ENCODE assay signal across 29 cellular contexts in the genomic region with DNA sequence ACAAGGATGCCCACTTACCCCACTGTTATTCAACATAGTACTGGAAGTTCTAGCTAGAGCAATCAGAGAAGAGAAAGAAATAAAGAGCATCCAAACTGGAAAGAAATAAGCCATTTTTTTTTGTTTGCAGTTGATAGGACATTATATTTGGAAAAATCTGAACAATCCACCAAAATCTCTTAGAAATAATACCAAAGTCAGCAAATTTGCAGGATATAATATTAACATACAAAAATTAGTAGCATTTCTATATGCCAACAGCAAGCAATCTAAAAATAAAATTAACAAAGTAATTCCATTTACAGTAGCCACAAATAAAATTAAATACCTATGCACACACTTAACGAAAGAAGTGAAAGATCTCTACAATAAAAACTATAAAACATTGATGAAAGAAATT.
"Had no signal": no experiment of that assay in that cellular context is flagged by ENCODE, and none has a peak within 500 bp of the region (broad histone marks: within the 10 kb centered on the region; RNA-seq: fewer than 3 reads in every experiment).

No MANE protein-coding gene starts in this region.

- H3K9me3 ChIP-seq: suprapubic skin, testis, thoracic aorta, thyroid gland, tibial artery, tibial nerve, upper lobe of left lung, upper lobe of right lung, uterus, vagina had no signal

- H3K4me1 ChIP-seq: stomach, suprapubic skin, testis, thyroid gland, tibial artery, tibial nerve, transverse colon, upper lobe of left lung, upper lobe of right lung, uterus, vagina had no signal

- H3K4me3 Mint-ChIP-seq: stimulated activated effector memory CD8-positive, alpha-beta T cell treated with anti-CD3 and anti-CD28 coated beads, Interleukin-12 subunit alpha, Interleukin-12 subunit beta, amount 100 ng/mL, for 72 hours; stimulated activated memory B cell treated with anti-CD40 and anti-IgM and Interleukin-4, amounts not matched to agents 10 μg/mL and 1 μg/mL and 100 μg/mL, for 72 hours; stimulated activated naive B cell treated with anti-CD40 and anti-IgM and Interleukin-4, amounts not matched to agents 10 μg/mL and 1 μg/mL and 100 μg/mL, for 72 hours; stimulated activated naive CD8-positive, alpha-beta T cell treated with anti-CD3 and anti-CD28 coated beads, Interleukin-15, amount 100 ng/mL, for 72 hours; stimulated activated naive CD8-positive, alpha-beta T cell treated with anti-CD3 and anti-CD28 coated beads, Interleukin-15, Interleukin-2, amounts not matched to agents 100 ng/mL and 50 ng/mL, for 24 hours; type B pancreatic cell had no signal

- H3K27ac ChIP-seq: stomach, suprapubic skin, testis, thoracic aorta, thyroid gland, tibial artery, tibial nerve, transverse colon, upper lobe of left lung, upper lobe of right lung, uterus, vagina had no signal

- H3K27ac Mint-ChIP-seq: stimulated activated effector memory CD8-positive, alpha-beta T cell treated with anti-CD3 and anti-CD28 coated beads, Interleukin-12 subunit alpha, Interleukin-12 subunit beta, amount 100 ng/mL, for 72 hours; stimulated activated memory B cell treated with anti-CD40 and anti-IgM and Interleukin-4, amounts not matched to agents 10 μg/mL and 1 μg/mL and 100 μg/mL, for 72 hours; stimulated activated naive B cell treated with anti-CD40 and anti-IgM and Interleukin-4, amounts not matched to agents 10 μg/mL and 1 μg/mL and 100 μg/mL, for 72 hours; stimulated activated naive CD8-positive, alpha-beta T cell treated with anti-CD3 and anti-CD28 coated beads, Interleukin-15, amount 100 ng/mL, for 72 hours; stimulated activated naive CD8-positive, alpha-beta T cell treated with anti-CD3 and anti-CD28 coated beads, Interleukin-15, Interleukin-2, amounts not matched to agents 100 ng/mL and 50 ng/mL, for 24 hours; type B pancreatic cell had no signal

- H3K36me3 Mint-ChIP-seq: stimulated activated effector memory CD8-positive, alpha-beta T cell treated with anti-CD3 and anti-CD28 coated beads, Interleukin-12 subunit alpha, Interleukin-12 subunit beta, amount 100 ng/mL, for 72 hours; stimulated activated memory B cell treated with anti-CD40 and anti-IgM and Interleukin-4, amounts not matched to agents 10 μg/mL and 1 μg/mL and 100 μg/mL, for 72 hours; stimulated activated naive B cell treated with anti-CD40 and anti-IgM and Interleukin-4, amounts not matched to agents 10 μg/mL and 1 μg/mL and 100 μg/mL, for 72 hours; type B pancreatic cell had no signal

- H3K27me3 Mint-ChIP-seq: stimulated activated memory B cell treated with anti-CD40 and anti-IgM and Interleukin-4, amounts not matched to agents 10 μg/mL and 1 μg/mL and 100 μg/mL, for 72 hours; stimulated activated naive B cell treated with anti-CD40 and anti-IgM and Interleukin-4, amounts not matched to agents 10 μg/mL and 1 μg/mL and 100 μg/mL, for 72 hours; stimulated activated naive CD8-positive, alpha-beta T cell treated with anti-CD3 and anti-CD28 coated beads, Interleukin-15, amount 100 ng/mL, for 72 hours; stimulated activated naive CD8-positive, alpha-beta T cell treated with anti-CD3 and anti-CD28 coated beads, Interleukin-15, Interleukin-2, amounts not matched to agents 100 ng/mL and 50 ng/mL, for 24 hours; type B pancreatic cell had no signal

- DNase-seq: stimulated activated CD4-positive, alpha-beta T cell treated with anti-CD3 and anti-CD28 coated beads, Interleukin-2, amount 100 ng/mL, for 48 hours; stimulated activated CD4-positive, alpha-beta T cell treated with anti-CD3 and anti-CD28 coated beads, Interleukin-4, amount 100 ng/mL, for 1 hour; stimulated activated CD4-positive, alpha-beta T cell treated with anti-CD3 and anti-CD28 coated beads, Interleukin-4, amount 100 ng/mL, for 24 hours; stimulated activated CD4-positive, alpha-beta T cell treated with anti-CD3 and anti-CD28 coated beads, Interleukin-4, amount 100 ng/mL, for 4 hours; stimulated activated CD8-positive, alpha-beta memory T cell treated with anti-CD3 and anti-CD28 coated beads, Interleukin-4, amount 100 ng/mL, for 48 hours; stimulated activated naive B cell treated with anti-CD40 and anti-IgM and Interleukin-4, amounts not matched to agents 10 μg/mL and 1 μg/mL and 100 μg/mL, for 72 hours; stimulated activated naive CD4-positive, alpha-beta T cell; stimulated activated naive CD4-positive, alpha-beta T cell treated with Interleukin-2 at 50 U/mL for 16 hours; stimulated activated naive CD8-positive, alpha-beta T cell treated with anti-CD3 and anti-CD28 coated beads, Interleukin-15, amount 100 ng/mL, for 72 hours; stimulated activated naive CD8-positive, alpha-beta T cell treated with anti-CD3 and anti-CD28 coated beads, Interleukin-15, Interleukin-2, amounts not matched to agents 100 U/mL and 50 U/mL, for 24 hours; stomach; substantia nigra; testis; thyroid gland; tibial artery; transverse colon; trophoblast cell; upper lobe of left lung; upper lobe of right lung; uterus had no signal

- ATAC-seq: stimulated activated effector memory CD8-positive, alpha-beta T cell treated with anti-CD3 and anti-CD28 coated beads, Interleukin-12 subunit alpha, Interleukin-12 subunit beta, amount 100 ng/mL, for 72 hours; stimulated activated memory B cell treated with anti-CD40 and anti-IgM and Interleukin-4, amounts not matched to agents 10 μg/mL and 1 μg/mL and 100 μg/mL, for 72 hours; stimulated activated naive B cell treated with anti-CD40 and anti-IgM and Interleukin-4, amounts not matched to agents 10 μg/mL and 1 μg/mL and 100 μg/mL, for 72 hours; stimulated activated naive CD8-positive, alpha-beta T cell treated with anti-CD3 and anti-CD28 coated beads, Interleukin-15, amount 100 ng/mL, for 72 hours; stimulated activated naive CD8-positive, alpha-beta T cell treated with anti-CD3 and anti-CD28 coated beads, Interleukin-15, Interleukin-2, amounts not matched to agents 100 U/mL and 50 U/mL, for 24 hours; upper lobe of right lung had no signal

- H3K36me3 ChIP-seq: stomach, suprapubic skin, thoracic aorta, thyroid gland, tibial artery, tibial nerve, transverse colon, upper lobe of left lung, upper lobe of right lung, uterus, vagina had no signal

- H3K27me3 ChIP-seq: stomach, suprapubic skin, testis, thyroid gland, tibial artery, tibial nerve, transverse colon, upper lobe of left lung, upper lobe of right lung, uterus, vagina had no signal

- H3K4me3 ChIP-seq: stomach, suprapubic skin, testis, thoracic aorta, thyroid gland, tibial artery, tibial nerve, transverse colon, upper lobe of left lung, upper lobe of right lung, uterus, vagina had no signal

- FAIRE-seq: urothelium cell line had no signal

- H3K9me3 Mint-ChIP-seq: type B pancreatic cell had no signal

- H3K4me1 Mint-ChIP-seq: stimulated activated effector memory CD8-positive, alpha-beta T cell treated with anti-CD3 and anti-CD28 coated beads, Interleukin-12 subunit alpha, Interleukin-12 subunit beta, amount 100 ng/mL, for 72 hours; stimulated activated memory B cell treated with anti-CD40 and anti-IgM and Interleukin-4, amounts not matched to agents 10 μg/mL and 1 μg/mL and 100 μg/mL, for 72 hours; stimulated activated naive B cell treated with anti-CD40 and anti-IgM and Interleukin-4, amounts not matched to agents 10 μg/mL and 1 μg/mL and 100 μg/mL, for 72 hours; stimulated activated naive CD8-positive, alpha-beta T cell treated with anti-CD3 and anti-CD28 coated beads, Interleukin-15, amount 100 ng/mL, for 72 hours had no signal
